In the genomic region with DNA sequence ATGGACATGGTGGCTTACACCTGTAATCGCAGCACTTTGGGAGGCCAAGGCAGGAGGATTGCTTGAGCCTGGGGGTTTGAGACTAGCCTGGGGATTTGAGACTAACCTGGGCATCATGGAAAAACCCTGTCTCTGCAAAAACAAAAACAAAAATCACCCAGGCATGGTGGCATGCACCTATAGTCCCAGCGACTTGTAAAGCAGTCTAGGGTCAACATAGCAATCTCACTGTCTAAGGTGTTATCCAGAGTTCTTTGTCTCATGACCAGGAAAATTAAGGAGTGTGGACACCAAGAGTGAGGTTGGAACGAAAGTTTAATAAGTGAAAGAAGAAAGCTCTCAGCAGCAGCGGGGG, we compare ENCODE assay signal across 1 cellular context.
TF ChIP-seq lines count a peak whose summit lies in the region.

No MANE protein-coding gene starts in this region.

TF ChIP-seq in GM12878, 131 proteins besides CTCF, POLR2A, EP300 and RAD21:
- TF ChIP-seq RELB (IDR thresholded peaks at IDR 0.05; ENCODE audit: low read depth), result peak; percentile 56
- TF ChIP-seq ATF7 (IDR thresholded peaks at IDR 0.05; ENCODE audit: low read depth), result 0 out of 2 replicates have a peak, but pooled peaks have one; percentile 20
- 0 out of 2 replicates have a peak, but pooled peaks have one; percentile 7 for TF ChIP-seq PAX5 (IDR thresholded peaks at IDR 0.05; ENCODE audit: borderline replicate concordance, low read depth, low read length)
- 0 out of 2 replicates have a peak, but pooled peaks have one; percentile 21 for TF ChIP-seq IKZF1 (conservative IDR thresholded peaks at IDR 0.05)
- TF ChIP-seq IKZF2 (IDR thresholded peaks at IDR 0.05), result peak; percentile 57 to 62; a peak in 2 of 4 replicates
- TF ChIP-seq NBN (IDR thresholded peaks at IDR 0.05), result peak; percentile 37; the same call in 1 of the 2 replicates
- peak; percentile 50; the same call in 1 of the 2 replicates for TF ChIP-seq MLLT1 (IDR thresholded peaks at IDR 0.05)
- peak; percentile 44; the same call in 1 of the 2 replicates for TF ChIP-seq MTA2 (IDR thresholded peaks at IDR 0.05; ENCODE audit: low read depth)
